ENCODE assay signal across 20 cellular contexts in genomic region chr13:90084684-90085290, GRCh38.
"Had no signal": no experiment of that assay in that cellular context is flagged by ENCODE, and none has a peak within 500 bp of the region (broad histone marks: within the 10 kb centered on the region; RNA-seq: fewer than 3 reads in every experiment).

No MANE protein-coding gene starts in this region.

- H3K9me3 Mint-ChIP-seq: activated CD4-positive, alpha-beta T cell treated with anti-CD3 and anti-CD28 coated beads, Interleukin-2, amount 10 ng/mL, durations not matched to agents 24 days and 14 days; endodermal cell had no signal

- H3K27me3 Mint-ChIP-seq: activated B cell treated with CpG ODN at 0.5 μM for 24 hours; activated CD4-positive, alpha-beta T cell treated with anti-CD3 and anti-CD28 coated beads, Interleukin-2, amount 10 ng/mL, durations not matched to agents 24 days and 14 days; activated naive CD8-positive, alpha-beta T cell treated with anti-CD3 and anti-CD28 coated beads for 36 hours; memory B cell; naive thymus-derived CD8-positive, alpha-beta T cell had no signal

- H3K36me3 Mint-ChIP-seq: activated naive CD8-positive, alpha-beta T cell treated with anti-CD3 and anti-CD28 coated beads for 36 hours; memory B cell; naive thymus-derived CD8-positive, alpha-beta T cell had no signal

- DNase-seq: activated B cell treated with CpG ODN at 0.5 μM for 24 hours; activated CD4-positive, alpha-beta T cell treated with anti-CD3 and anti-CD28 coated beads, Interleukin-2, amount 10 ng/mL, durations not matched to agents 24 days and 14 days; activated CD8-positive, alpha-beta memory T cell treated with anti-CD3 and anti-CD28 coated beads, Interleukin-2, amount 50 U/mL, for 48 hours; activated gamma-delta T cell treated with Interleukin-2 at 50 U/mL for 16 hours; activated naive CD8-positive, alpha-beta T cell treated with anti-CD3 and anti-CD28 coated beads for 36 hours; activated T-cell treated with anti-CD3 and anti-CD28 coated beads, Interleukin-2, amount 50 U/mL, for 72 hours; anterior cingulate cortex; endodermal cell; erythroblast; left ventricle myocardium superior; naive thymus-derived CD8-positive, alpha-beta T cell; sigmoid colon; stimulated activated CD4-positive, alpha-beta T cell treated with anti-CD3 and anti-CD28 coated beads, Interleukin-2, amount 100 ng/mL, for 24 hours; stomach; testis; upper lobe of right lung had no signal

- ATAC-seq: activated T-cell treated with anti-CD3 and anti-CD28 coated beads, Interleukin-2, amount 50 U/mL, for 72 hours; foreskin keratinocyte; left ventricle myocardium superior; naive thymus-derived CD8-positive, alpha-beta T cell; upper lobe of right lung had no signal

- H3K36me3 ChIP-seq: neutrophil, sigmoid colon, stomach, upper lobe of right lung had no signal

- H3K27me3 ChIP-seq: foreskin keratinocyte, neutrophil, sigmoid colon, stomach, testis, upper lobe of right lung had no signal

- H3K27ac ChIP-seq: foreskin keratinocyte, neutrophil, parathyroid adenoma, sigmoid colon, stomach, testis, upper lobe of right lung had no signal

- H2AFZ ChIP-seq: parathyroid adenoma had no signal

- H3K4me1 Mint-ChIP-seq: activated B cell treated with CpG ODN at 0.5 μM for 24 hours; activated CD4-positive, alpha-beta T cell treated with anti-CD3 and anti-CD28 coated beads, Interleukin-2, amount 10 ng/mL, durations not matched to agents 24 days and 14 days; activated naive CD8-positive, alpha-beta T cell treated with anti-CD3 and anti-CD28 coated beads for 36 hours; endodermal cell; memory B cell; naive thymus-derived CD8-positive, alpha-beta T cell had no signal

- H3K79me2 ChIP-seq: parathyroid adenoma had no signal

- H3K9ac ChIP-seq: parathyroid adenoma had no signal

- H3K27ac Mint-ChIP-seq: activated B cell treated with CpG ODN at 0.5 μM for 24 hours; activated CD4-positive, alpha-beta T cell treated with anti-CD3 and anti-CD28 coated beads, Interleukin-2, amount 10 ng/mL, durations not matched to agents 24 days and 14 days; activated naive CD8-positive, alpha-beta T cell treated with anti-CD3 and anti-CD28 coated beads for 36 hours; activated T-cell treated with anti-CD3 and anti-CD28 coated beads, Interleukin-2, amount 50 U/mL, for 72 hours; endodermal cell; memory B cell; naive thymus-derived CD8-positive, alpha-beta T cell had no signal

- H3K4me1 ChIP-seq: foreskin keratinocyte, parathyroid adenoma, sigmoid colon, stomach, testis, upper lobe of right lung had no signal

- H3K4me3 Mint-ChIP-seq: activated B cell treated with CpG ODN at 0.5 μM for 24 hours; activated CD4-positive, alpha-beta T cell treated with anti-CD3 and anti-CD28 coated beads, Interleukin-2, amount 10 ng/mL, durations not matched to agents 24 days and 14 days; activated naive CD8-positive, alpha-beta T cell treated with anti-CD3 and anti-CD28 coated beads for 36 hours; activated T-cell treated with anti-CD3 and anti-CD28 coated beads, Interleukin-2, amount 50 U/mL, for 72 hours; endodermal cell; memory B cell; naive thymus-derived CD8-positive, alpha-beta T cell had no signal

- H3K9me3 ChIP-seq: neutrophil, sigmoid colon, stomach, testis, upper lobe of right lung had no signal

- H3K4me3 ChIP-seq: sigmoid colon, stomach, testis, upper lobe of right lung had no signal
